15 cellular contexts compared by ENCODE assay signal in genomic region chr2:226742346-226742745, GRCh38. TPM values are rescaled to one million over a fixed set of nuclear protein-coding genes. Genes with fewer than 3 reads are reported as not detected.
DNase-seq lines count a peak whose midpoint lies in the region; ATAC-seq and TF ChIP-seq lines count a peak whose summit lies in the region.
"Had no signal": no experiment of that assay in that cellular context is flagged by ENCODE, and none has a peak within 500 bp of the region (broad histone marks: within the 10 kb centered on the region; RNA-seq: fewer than 3 reads in every experiment).

No MANE protein-coding gene starts in this region.

- no peaks in the 10 kb centered on the region for H3K27me3 ChIP-seq in upper lobe of left lung

- TF ChIP-seq POLR2A in upper lobe of left lung (IDR thresholded peaks at IDR 0.05): no peak

- no peaks in the 10 kb centered on the region for H3K27me3 Mint-ChIP-seq in Calu3 (ENCODE audit: unreplicated experiment)

- H3K27ac ChIP-seq in upper lobe of left lung: peak overlapping the region in 3 of 4 donors; percentile 13 to 65 (median 31)

- WGBS in upper lobe of left lung, 2 donors: 58 to 63% methylated on average over 5 of the region's 5 CpGs

- intact Hi-C loops in head of caudate nucleus (cut with DNase I): no loop called here
- intact Hi-C loops in Calu3 (cut with micrococcal nuclease; ENCODE audit: unreplicated experiment): no loop called here

- ATAC-seq in upper lobe of left lung (ENCODE audit: low FRiP score in 2 of 2) (peak in 1 of 2 donors; percentile 45), GM18520 (IDR thresholded peaks at IDR 0.05; ENCODE audit: unreplicated experiment) (no peak), HG03039 (IDR thresholded peaks at IDR 0.05; ENCODE audit: unreplicated experiment) (no peak)
- ATAC-seq: K562 had no signal

- H3K4me3 Mint-ChIP-seq in Calu3 (ENCODE audit: low read depth, unreplicated experiment): no peak overlapping the region

- CTCF ChIA-PET in Calu3 (lab: Charles Lee): interaction anchor here (0.5 to 0.7 kb wide), 2 partner anchors 13 to 258 kb away, joined by 3 read pairs; no protein-coding TSS in a partner anchor

- H3K9me3 Mint-ChIP-seq in Calu3 (ENCODE audit: low read depth, unreplicated experiment): no peaks in the 10 kb centered on the region

- no TSS peak for BruUV-seq in Calu3 (replicated peaks; lab: Mats Ljungman, UMichigan)

- no peaks in the 10 kb centered on the region for H3K36me3 Mint-ChIP-seq in Calu3 (ENCODE audit: insufficient read depth, unreplicated experiment)

- no peaks in the 10 kb centered on the region for H3K36me3 ChIP-seq in upper lobe of left lung

- no peak for TF ChIP-seq EP300 in upper lobe of left lung (IDR thresholded peaks at IDR 0.05)

- peaks cover 3 to 14% (median 7%) of the 10 kb centered on the region in 4 donors for H3K4me1 ChIP-seq in upper lobe of left lung

- peak; percentile 8 for DNase-seq in DMS 273 (lab: John Stamatoyannopoulos, UW; ENCODE audit: unreplicated experiment)
- no peak for DNase-seq in DMS 273 treated with DMSO at 0.1 percent for 48 hours (lab: John Stamatoyannopoulos, UW)
- DNase-seq in head of caudate nucleus: peak in 36 of 42 donors; percentile 4 to 70 (median 30)
- peak in 46 of 56 donors; percentile 1 to 75 (median 24) for DNase-seq in nucleus accumbens (lab: John Stamatoyannopoulos, UW)
- DNase-seq in upper lobe of left lung: no peak
- no peak for DNase-seq in Calu3
- DNase-seq: 8988T; activated CD4-positive, alpha-beta T cell treated with anti-CD3 and anti-CD28 coated beads for 48 hours; activated naive CD4-positive, alpha-beta T cell; EL; NCI-H2227 treated with DMSO at 0.1 percent for 48 hours had no signal

- H3K27ac Mint-ChIP-seq in Calu3 (ENCODE audit: unreplicated experiment): no peak overlapping the region

- H3K9me3 ChIP-seq in upper lobe of left lung: no peaks in the 10 kb centered on the region

- peaks cover 45% of the 10 kb centered on the region for H3K4me1 Mint-ChIP-seq in Calu3 (ENCODE audit: low read depth, unreplicated experiment)

- TF ChIP-seq CTCF in upper lobe of left lung (IDR thresholded peaks at IDR 0.05) (no peak), Calu3 (IDR thresholded peaks at IDR 0.05; ENCODE audit: unreplicated experiment) (no peak)

- no peak overlapping the region for H3K4me3 ChIP-seq in upper lobe of left lung
- H3K4me3 ChIP-seq: K562, skin epidermis had no signal

RNA-seq across cellular contexts. Expression of gene IRS1, which starts 57.3 kb away (rescaled TPM):
- total RNA-seq in upper lobe of left lung (10 to 100 TPM in 5 of 6 donors, 1 to 10 TPM in 1; 9.3 to 14.3 (median 12.4) TPM), Calu3 (2022) (29.7 and 34.4 TPM in 2 replicates)

Comparison
In these comparisons a context has a peak if more than half of its experiments do, and no peak if none do; other contexts are left out.
1. DNase-seq: peak in DMS 273 (single experiment), head of caudate nucleus (36 of 42) and nucleus accumbens (46 of 56); none in DMS 273 treated with DMSO at 0.1 percent for 48 hours (single experiment), upper lobe of left lung (0 of 2) and Calu3 (single experiment).